In the genomic region with DNA sequence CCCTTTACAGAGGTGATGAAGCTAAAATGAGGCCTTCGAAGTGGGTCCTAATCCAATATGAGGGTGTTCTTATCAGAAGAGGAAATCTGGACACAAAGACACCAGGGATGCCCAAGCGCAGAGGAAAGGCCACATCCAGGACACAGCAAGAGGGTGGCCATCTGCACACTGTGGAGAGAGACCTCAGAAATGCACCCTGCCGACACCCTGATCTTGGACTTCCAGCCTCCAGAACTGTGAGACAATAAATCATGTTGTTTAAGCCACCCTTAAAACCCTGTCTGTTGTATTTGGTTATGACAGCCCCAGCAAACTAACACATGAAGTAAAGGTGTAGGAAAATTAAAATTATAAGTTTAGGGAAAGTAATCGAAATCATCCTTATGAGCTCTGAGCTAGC, we compare ENCODE assay signal across 25 cellular contexts.
"Had no signal": no experiment of that assay in that cellular context is flagged by ENCODE, and none has a peak within 500 bp of the region (broad histone marks: within the 10 kb centered on the region; RNA-seq: fewer than 3 reads in every experiment).

No MANE protein-coding gene starts in this region.

- H3K27me3 Mint-ChIP-seq: dendritic cell treated with granulocyte-macrophage colony-stimulating factor and Interleukin-4, amounts not matched to agents 40 ng/mL and 50 ng/mL, for 4 days; effector memory CD8-positive, alpha-beta T cell; naive B cell had no signal

- H3K4me3 Mint-ChIP-seq: dendritic cell treated with granulocyte-macrophage colony-stimulating factor and Interleukin-4, amounts not matched to agents 40 ng/mL and 50 ng/mL, for 4 days; effector memory CD8-positive, alpha-beta T cell; endodermal cell; mesothelial cell of epicardium; naive B cell had no signal

- H3K9me3 Mint-ChIP-seq: dendritic cell treated with granulocyte-macrophage colony-stimulating factor and Interleukin-4, amounts not matched to agents 40 ng/mL and 50 ng/mL, for 4 days; effector memory CD8-positive, alpha-beta T cell; mesothelial cell of epicardium; naive B cell had no signal

- DNase-seq: colonic mucosa; cortex of kidney; effector CD8-positive, alpha-beta T cell; effector memory CD8-positive, alpha-beta T cell; endodermal cell; erythroblast; esophagus squamous epithelium; foreskin fibroblast; foreskin melanocyte; gastrocnemius medialis; glutamatergic neuron; head of caudate nucleus; heart right ventricle; hippocampal formation; left cardiac atrium; left lung; left ventricle myocardium superior; lower lobe of right lung; mesenchymal stem cell; mucosa of descending colon; naive B cell had no signal

- H3K27me3 ChIP-seq: colonic mucosa, esophagus squamous epithelium, gastrocnemius medialis, heart right ventricle, left lung had no signal

- H3K4me1 ChIP-seq: gastrocnemius medialis had no signal

- ATAC-seq: effector memory CD8-positive, alpha-beta T cell; esophagus mucosa; gastrocnemius medialis; heart right ventricle; left cardiac atrium; left lung; left ventricle myocardium superior; lower lobe of right lung; mucosa of descending colon had no signal

- H3K36me3 ChIP-seq: colonic mucosa, esophagus squamous epithelium, gastrocnemius medialis, heart right ventricle, left lung, lower lobe of right lung had no signal

- H3K4me3 ChIP-seq: colonic mucosa, esophagus squamous epithelium, gastrocnemius medialis, heart right ventricle, left lung, lower lobe of right lung, mucosa of descending colon had no signal

- H3K27ac ChIP-seq: colonic mucosa, epithelial cell of prostate, esophagus squamous epithelium, gastrocnemius medialis, heart right ventricle, left lung, lower lobe of right lung had no signal

- H3K9me3 ChIP-seq: colonic mucosa, esophagus squamous epithelium, gastrocnemius medialis, left lung, lower lobe of right lung, mucosa of descending colon had no signal

- H3K27ac Mint-ChIP-seq: dendritic cell treated with granulocyte-macrophage colony-stimulating factor and Interleukin-4, amounts not matched to agents 40 ng/mL and 50 ng/mL, for 4 days; effector memory CD8-positive, alpha-beta T cell; endodermal cell; mesothelial cell of epicardium had no signal
